8 cellular contexts compared by ENCODE assay signal in genomic region chr12:88035271-88035906, GRCh38. TPM values are rescaled to one million over a fixed set of nuclear protein-coding genes. Genes with fewer than 3 reads are reported as not detected.
DNase-seq lines count a peak whose midpoint lies in the region; ATAC-seq and TF ChIP-seq lines count a peak whose summit lies in the region.

No MANE protein-coding gene starts in this region.

- peaks cover 47% of the 10 kb centered on the region for H4K20me1 ChIP-seq in BLaER1

- H3K4me3 ChIP-seq in BLaER1 (peak overlapping the region; percentile 75), left lung (peak overlapping the region; percentile 73 to 86)

- no peak for TF ChIP-seq CTCF in left lung (IDR thresholded peaks at IDR 0.05)

- ATAC-seq in GM19324 (IDR thresholded peaks at IDR 0.05; ENCODE audit: low FRiP score, unreplicated experiment) (peak; percentile 100), HG03460 (IDR thresholded peaks at IDR 0.05; ENCODE audit: unreplicated experiment) (peak; percentile 99), left lung (peak; percentile 99)

- H3K4me2 ChIP-seq in BLaER1 = peak overlapping the region; percentile 85

- intact Hi-C loops in left lung (cut with DNase I) = no loop called here

- H3K4me1 ChIP-seq in BLaER1 = peaks cover 24% of the 10 kb centered on the region
- H3K4me1 ChIP-seq in left lung = peaks cover 9 to 18% of the 10 kb centered on the region in 2 donors

- H3K27ac ChIP-seq in BLaER1 = peak overlapping the region; percentile 69
- H3K27ac ChIP-seq in left lung = peak overlapping the region; percentile 82 to 83

- H3K27me3 ChIP-seq in BLaER1 (no peaks in the 10 kb centered on the region), left lung (no peaks in the 10 kb centered on the region)

- H3K36me3 ChIP-seq in BLaER1 (peaks cover under 1% of the 10 kb centered on the region; the same call in 1 of the 2 replicates), left lung (no peaks in the 10 kb centered on the region)

- DNase-seq in NCI-H524 treated with DMSO at 0.1 percent for 48 hours (lab: John Stamatoyannopoulos, UW) (peak; percentile 53), dedifferentiated amniotic fluid mesenchymal stem cell (ENCODE audit: extremely low spot score) (peak; percentile 86), left lung (peak; percentile 92 to 97)
- DNase-seq in activated CD4-positive, alpha-beta T cell treated with anti-CD3 and anti-CD28 coated beads for 48 hours = peak; percentile 92
- DNase-seq in stimulated activated CD4-positive, alpha-beta T cell treated with anti-CD3 and anti-CD28 coated beads, Interleukin-2, amount 100 ng/mL, for 4 hours (ENCODE audit: low read depth) = peak; percentile 85

- H3K9me3 ChIP-seq in BLaER1 = peaks cover 18% of the 10 kb centered on the region
- no peaks in the 10 kb centered on the region for H3K9me3 ChIP-seq in left lung

- H3K9ac ChIP-seq in BLaER1 = peak overlapping the region; percentile 80

RNA-seq across cellular contexts. Expression of gene C12orf50, which starts 6.2 kb away (rescaled TPM):
- total RNA-seq in left lung = under 1 TPM in 1 of 2 donors, not detected in 1; 0.12 TPM

Comparison
In these comparisons a context has a peak if more than half of its experiments do, and no peak if none do; other contexts are left out.
1. Peak in every context shown above with its lines: DNase-seq, ATAC-seq, H3K4me3 ChIP-seq and H3K27ac ChIP-seq.